ENCODE assay signal across 1 cellular context in genomic region chr2:8432712-8433336, GRCh38.
TF ChIP-seq lines count a peak whose summit lies in the region.

No MANE protein-coding gene starts in this region.

TF ChIP-seq in GM23338, 12 proteins besides CTCF, POLR2A, EP300 and RAD21 (continued from another document):
- TF ChIP-seq ZNF462 (CRISPR knock-in tag; IDR thresholded peaks at IDR 0.05) = no peak
- no peak for TF ChIP-seq POLR2AphosphoS5 (IDR thresholded peaks at IDR 0.05; ENCODE audit: low read depth)
- TF ChIP-seq EZH2phosphoT487 (IDR thresholded peaks at IDR 0.05; ENCODE audit: unreplicated experiment) = no peak
- no peak for TF ChIP-seq CREB1 (CRISPR knock-in tag; IDR thresholded peaks at IDR 0.05; ENCODE audit: low read depth)
- no peak for TF ChIP-seq ZNF331 (CRISPR knock-in tag; IDR thresholded peaks at IDR 0.05; ENCODE audit: low read depth)
- no peak for TF ChIP-seq NANOG (IDR thresholded peaks at IDR 0.05; ENCODE audit: borderline replicate concordance)
- TF ChIP-seq ETS1 (IDR thresholded peaks at IDR 0.05) = no peak
- no peak for TF ChIP-seq JUNB (IDR thresholded peaks at IDR 0.05; ENCODE audit: unreplicated experiment)
- no peak for TF ChIP-seq STAT1 (IDR thresholded peaks at IDR 0.05; ENCODE audit: unreplicated experiment)
- TF ChIP-seq EZH2 (IDR thresholded peaks at IDR 0.05; ENCODE audit: low read depth, unreplicated experiment) = no peak
- TF ChIP-seq ZNF114 (CRISPR knock-in tag; IDR thresholded peaks at IDR 0.05) = no peak
